Comparison of ENCODE assay signal across 8 cellular contexts in the genomic region with DNA sequence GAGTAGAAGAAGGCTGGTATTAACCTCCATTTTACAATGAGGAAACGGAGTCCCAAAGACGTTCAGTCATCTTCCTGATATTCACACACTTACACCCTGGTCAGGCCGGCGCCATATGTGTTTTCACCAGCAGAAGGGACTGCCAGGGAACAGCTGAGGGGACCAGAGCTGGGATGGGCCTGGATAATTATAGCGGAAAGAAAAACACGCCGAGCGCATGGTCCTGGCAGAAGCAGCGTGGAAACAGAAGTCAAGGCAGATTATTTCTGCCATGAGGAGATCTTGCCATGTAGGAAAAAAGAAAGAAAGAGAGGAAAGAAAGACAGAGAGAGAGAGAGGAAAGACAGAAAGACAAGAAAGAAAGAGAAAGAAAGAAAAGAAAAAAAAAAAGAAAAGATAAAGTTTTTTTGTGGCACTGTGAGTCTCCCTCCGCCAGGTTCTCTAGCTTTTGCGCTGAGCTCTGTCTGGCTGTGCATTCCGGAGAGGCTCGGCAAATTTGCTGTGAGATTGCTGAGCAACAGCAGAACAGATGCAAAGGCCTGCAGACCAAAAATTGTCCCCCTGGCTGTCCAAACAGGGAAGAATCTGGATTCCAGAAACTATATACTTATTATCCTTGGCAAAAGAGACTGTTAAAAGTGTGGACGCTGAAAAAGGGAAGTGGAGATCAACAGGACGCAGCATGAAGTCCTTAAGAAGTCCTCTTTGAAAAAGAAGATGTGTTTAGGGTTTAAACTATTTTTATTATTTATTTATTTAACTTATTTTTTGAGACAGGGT. TPM values are rescaled to one million over a fixed set of nuclear protein-coding genes. Genes with fewer than 3 reads are reported as not detected.
A peak's percentile ranks its signal among the peaks of the same experiment; 100 is the strongest.
DNase-seq lines count a peak whose midpoint lies in the region; ATAC-seq and TF ChIP-seq lines count a peak whose summit lies in the region.

No MANE protein-coding gene starts in this region.

- H3K4me1 ChIP-seq in fibroblast of lung (ENCODE audit: control insufficient read depth, extremely low read depth, insufficient read depth, low read length): peaks cover 3% of the 10 kb centered on the region
- peaks cover 12 to 36% of the 10 kb centered on the region in 2 donors for H3K4me1 ChIP-seq in gastrocnemius medialis

- POLR2A ChIA-PET in activated CD4-positive, alpha-beta T cell treated with anti-CD3 and anti-CD28 coated beads, Interleukin-2, amount 10 ng/mL, durations not matched to agents 7 days and 5 days (lab: Charles Lee): no interaction called here

- in situ Hi-C loops in gastrocnemius medialis (cut with MboI; ENCODE audit: low sequenced_read_pairs in 4 of 4) (no loop called here), GM13977 (cut with MboI; ENCODE audit: low pct_unique_long_range_greater_than_20kb, low sequenced_read_pairs, unreplicated experiment) (no loop called here)

- H3F3A ChIP-seq in SU-DHL-6 (ENCODE audit: insufficient read depth): peaks cover 11% of the 10 kb centered on the region

- no peaks in the 10 kb centered on the region for H3K9me3 Mint-ChIP-seq in activated CD4-positive, alpha-beta T cell treated with anti-CD3 and anti-CD28 coated beads, Interleukin-2, amount 10 ng/mL, durations not matched to agents 7 days and 5 days

- H3K27ac ChIP-seq in SU-DHL-6 (ENCODE audit: low read depth, low read length) (peak overlapping the region; percentile 81), fibroblast of lung (ENCODE audit: insufficient read depth, low read length) (peak overlapping the region; percentile 90), gastrocnemius medialis (peak overlapping the region; percentile 93 to 99 (median 95))

- H3K79me2 ChIP-seq in SU-DHL-6 (ENCODE audit: insufficient read depth, low read length) (peaks cover 22% of the 10 kb centered on the region), fibroblast of lung (ENCODE audit: control insufficient read depth, insufficient read depth, low read length) (no peaks in the 10 kb centered on the region)

- H3K4me3 Mint-ChIP-seq in activated CD4-positive, alpha-beta T cell treated with anti-CD3 and anti-CD28 coated beads, Interleukin-2, amount 10 ng/mL, durations not matched to agents 7 days and 5 days: peak overlapping the region; percentile 83

- H3K27me3 Mint-ChIP-seq in activated CD4-positive, alpha-beta T cell treated with anti-CD3 and anti-CD28 coated beads, Interleukin-2, amount 10 ng/mL, durations not matched to agents 7 days and 5 days: no peaks in the 10 kb centered on the region

- no peaks in the 10 kb centered on the region for H3K9me2 ChIP-seq in SU-DHL-6 (replicated peaks; ENCODE audit: insufficient read depth, low read length)

- H3K36me3 ChIP-seq in SU-DHL-6 (ENCODE audit: low read length) (peaks cover 6% of the 10 kb centered on the region), fibroblast of lung (ENCODE audit: control insufficient read depth, insufficient read depth, low read length) (no peaks in the 10 kb centered on the region), gastrocnemius medialis (peaks cover 0 to 11% of the 10 kb centered on the region in 2 donors)

- peak; percentile 35 for DNase-seq in activated CD4-positive, alpha-beta T cell treated with anti-CD3 and anti-CD28 coated beads, Interleukin-2, amount 10 ng/mL, durations not matched to agents 7 days and 5 days
- no peak for DNase-seq in activated CD4-positive, alpha-beta T cell treated with anti-CD3 and anti-CD28 coated beads, Interleukin-2, amount 50 U/mL, for 48 hours
- DNase-seq in fibroblast of lung (ENCODE audit: low read depth in 2 of 2): no peak
- no peak for DNase-seq in gastrocnemius medialis
- DNase-seq in GM13977 (ENCODE audit: low spot score): no peak
- no peak for DNase-seq in foreskin melanocyte
- DNase-seq in stimulated activated naive CD4-positive, alpha-beta T cell treated with Interleukin-2 at 50 U/mL for 16 hours (lab: John Stamatoyannopoulos, UW): no peak

- no peak for TF ChIP-seq CTCF in SU-DHL-6 (IDR thresholded peaks at IDR 0.05; ENCODE audit: insufficient read depth, low read length, poor library complexity, severe bottlenecking)
- no peak for TF ChIP-seq CTCF in fibroblast of lung (conservative IDR thresholded peaks at IDR 0.05 in 1 of 2, IDR thresholded peaks at IDR 0.05 in 1 of 2; ENCODE audit: low read depth in 1 of 2, low read length in 2 of 2)
- TF ChIP-seq CTCF in gastrocnemius medialis (IDR thresholded peaks at IDR 0.05 in 4 of 5, conservative IDR thresholded peaks at IDR 0.05 in 1 of 5): no peak
- TF ChIP-seq CTCF in GM13977 (IDR thresholded peaks at IDR 0.05; ENCODE audit: extremely low read depth, insufficient read depth, missing control alignments): no peak

- TF ChIP-seq POLR2A in gastrocnemius medialis (IDR thresholded peaks at IDR 0.05): no peak

- H3K9me3 ChIP-seq in SU-DHL-6 (ENCODE audit: insufficient read depth, low read length) (no peaks in the 10 kb centered on the region), fibroblast of lung (ENCODE audit: control insufficient read depth, insufficient read depth, low read depth, low read length) (no peaks in the 10 kb centered on the region), gastrocnemius medialis (no peaks in the 10 kb centered on the region)

- peaks cover 35% of the 10 kb centered on the region for H3K4me1 Mint-ChIP-seq in activated CD4-positive, alpha-beta T cell treated with anti-CD3 and anti-CD28 coated beads, Interleukin-2, amount 10 ng/mL, durations not matched to agents 7 days and 5 days

- no peak for ATAC-seq in gastrocnemius medialis

- H2AFZ ChIP-seq in SU-DHL-6 (ENCODE audit: low read depth, low read length, severe bottlenecking) (peak overlapping the region; percentile 58), fibroblast of lung (ENCODE audit: low read length) (peak overlapping the region; percentile 70)

- peak overlapping the region; percentile 92 for H3K27ac Mint-ChIP-seq in activated CD4-positive, alpha-beta T cell treated with anti-CD3 and anti-CD28 coated beads, Interleukin-2, amount 10 ng/mL, durations not matched to agents 7 days and 5 days

- H3K4me2 ChIP-seq in SU-DHL-6 (ENCODE audit: low read depth, low read length, poor library complexity, severe bottlenecking) (peak overlapping the region; percentile 71), fibroblast of lung (ENCODE audit: extremely low read depth, insufficient read depth, low read length) (peak overlapping the region; percentile 84)

- intact Hi-C loops in gastrocnemius medialis (cut with DNase I; ENCODE audit: low total_unique reads): loop anchor here (1.0 to 5.0 kb wide), 3 partner anchors 24 to 188 kb away; partner anchors contain the start of genes C2CD3 and PPME1

- H3K27me3 ChIP-seq in SU-DHL-6 (ENCODE audit: low read length): no peaks in the 10 kb centered on the region
- no peaks in the 10 kb centered on the region for H3K27me3 ChIP-seq in fibroblast of lung (ENCODE audit: control insufficient read depth, insufficient read depth, low read length)
- no peaks in the 10 kb centered on the region for H3K27me3 ChIP-seq in gastrocnemius medialis

- peaks cover 36% of the 10 kb centered on the region for H3K36me3 Mint-ChIP-seq in activated CD4-positive, alpha-beta T cell treated with anti-CD3 and anti-CD28 coated beads, Interleukin-2, amount 10 ng/mL, durations not matched to agents 7 days and 5 days (ENCODE audit: low read depth)

- H4K20me1 ChIP-seq in SU-DHL-6 (ENCODE audit: low read depth, low read length) (no peaks in the 10 kb centered on the region), fibroblast of lung (ENCODE audit: control insufficient read depth, extremely low read depth, insufficient read depth, low read length) (no peaks in the 10 kb centered on the region)

- CTCF ChIA-PET in activated CD4-positive, alpha-beta T cell treated with anti-CD3 and anti-CD28 coated beads, Interleukin-2, amount 10 ng/mL, durations not matched to agents 7 days and 5 days (lab: Charles Lee): interaction anchor here (1.3 kb wide), 1 partner anchor 11 kb away, joined by 3 read pairs; no protein-coding TSS in a partner anchor

- H3K4me3 ChIP-seq in SU-DHL-6 (ENCODE audit: insufficient read depth, low read length, poor library complexity, severe bottlenecking) (peak overlapping the region; percentile 42), fibroblast of lung (replicated peaks in 1 of 4; ENCODE audit: control extremely low read depth in 1 of 4, insufficient read depth in 1 of 4, low read depth in 3 of 4, low read length in 4 of 4) (peak overlapping the region in 2 of 4 experiments; percentile 43 to 74), gastrocnemius medialis (peak overlapping the region; percentile 66 to 88 (median 75))

- peak overlapping the region; percentile 95 for H3K9ac ChIP-seq in SU-DHL-6 (ENCODE audit: low read length)
- H3K9ac ChIP-seq in fibroblast of lung (ENCODE audit: insufficient read depth, low read length): peak overlapping the region; percentile 20

RNA-seq across cellular contexts. Expression of gene UCP2, which starts 1.3 kb away (rescaled TPM):
- 100 to 1,000 TPM; 326 to 344 TPM for total RNA-seq in activated CD4-positive, alpha-beta T cell treated with anti-CD3 and anti-CD28 coated beads, Interleukin-2, amount 10 ng/mL, durations not matched to agents 7 days and 5 days
- total RNA-seq in fibroblast of lung: 0.77 and 4.8 TPM in 2 replicates
- polyA plus RNA-seq in fibroblast of lung: 10.7 and 11.5 TPM in 2 replicates
- polyA plus RNA-seq in fibroblast of lung (2012): 9.9 and 11.3 TPM in 2 replicates
- polyA minus RNA-seq in fibroblast of lung (ENCODE audit: low replicate concordance): 29.2 and 38.2 TPM in 2 replicates
- total RNA-seq in gastrocnemius medialis: 100 to 1,000 TPM in 1 of 4 donors, 10 to 100 TPM in 3; 16.8 to 284 (median 56.7) TPM

RNA-seq across cellular contexts. Expression of gene UCP3, which starts 24.9 kb away (rescaled TPM):
- total RNA-seq in activated CD4-positive, alpha-beta T cell treated with anti-CD3 and anti-CD28 coated beads, Interleukin-2, amount 10 ng/mL, durations not matched to agents 7 days and 5 days: 1 to 10 TPM; 2.5 to 3.2 TPM
- 0.26 and 0.33 TPM in 2 replicates for total RNA-seq in fibroblast of lung
- polyA plus RNA-seq in fibroblast of lung: 0.11 and 0.18 TPM in 2 replicates
- 0.24 and 0.31 TPM in 2 replicates for polyA plus RNA-seq in fibroblast of lung (2012)
- not detected in 2 replicates for polyA minus RNA-seq in fibroblast of lung (ENCODE audit: low replicate concordance)
- 100 to 1,000 TPM; 489 to 938 (median 679) TPM for total RNA-seq in gastrocnemius medialis

RNA-seq across cellular contexts. Expression of gene DNAJB13, which starts 33.1 kb away (rescaled TPM):
- total RNA-seq in activated CD4-positive, alpha-beta T cell treated with anti-CD3 and anti-CD28 coated beads, Interleukin-2, amount 10 ng/mL, durations not matched to agents 7 days and 5 days: under 1 TPM; 0.15 to 0.31 TPM
- total RNA-seq in fibroblast of lung (0.17 TPM in 1 of 2 replicates, not detected in the other), gastrocnemius medialis (not detected)
- 0.10 TPM in 1 of 2 replicates, not detected in the other for polyA plus RNA-seq in fibroblast of lung
- not detected in 2 replicates for polyA plus RNA-seq in fibroblast of lung (2012)
- polyA minus RNA-seq in fibroblast of lung (ENCODE audit: low replicate concordance): not detected in 2 replicates

Comparison
In these comparisons a context has a peak if more than half of its experiments do, and no peak if none do; other contexts are left out.
1. RNA of gene UCP3, which starts 24.9 kb away (total RNA-seq): 489 to 938 TPM in gastrocnemius medialis; 2.5 to 3.2 TPM in activated CD4-positive, alpha-beta T cell treated with anti-CD3 and anti-CD28 coated beads, Interleukin-2, amount 10 ng/mL, durations not matched to agents 7 days and 5 days and 0.26 to 0.33 TPM in fibroblast of lung; every median in the first group is over 100 times any median in the second.
2. Peak in every context shown above with its lines, with median percentiles within 50 percentile points of each other: H3K27ac ChIP-seq.